ENCODE assay signal across 8 cellular contexts in the genomic region with DNA sequence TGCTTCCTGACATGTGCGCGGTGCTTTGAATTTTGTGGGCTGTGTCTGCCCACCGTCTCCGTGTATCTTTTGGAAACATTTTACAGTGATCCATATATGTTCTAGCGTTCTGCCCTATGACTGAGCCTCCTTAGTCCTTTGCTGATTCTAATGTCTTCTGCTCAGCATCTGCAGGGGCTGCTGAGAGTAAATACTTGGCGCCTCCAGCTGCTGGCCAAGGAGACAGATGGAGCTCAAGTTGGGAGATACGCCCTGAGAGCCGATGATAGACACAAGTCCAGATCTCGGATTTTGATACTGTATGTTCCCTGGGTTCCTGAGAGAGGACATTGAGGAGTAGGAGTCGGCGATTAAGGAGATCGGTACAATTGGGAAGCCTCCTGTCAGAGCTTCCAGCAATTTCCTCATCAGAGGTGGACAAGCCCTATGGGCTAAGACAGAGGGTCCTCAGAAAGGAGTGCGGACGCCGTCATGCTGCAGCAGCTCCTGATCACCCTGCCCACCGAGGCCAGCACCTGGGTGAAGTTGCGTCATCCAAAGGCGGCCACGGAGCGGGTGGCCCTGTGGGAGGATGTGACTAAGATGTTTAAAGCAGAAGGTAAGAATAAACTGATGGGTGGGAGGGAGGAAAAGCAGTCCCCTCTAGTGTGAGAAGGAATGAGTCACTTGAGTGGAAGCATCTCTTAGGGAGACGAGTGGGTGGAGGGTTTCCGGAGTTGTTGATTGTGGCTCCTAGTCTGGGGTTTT. TPM values are rescaled to one million over a fixed set of nuclear protein-coding genes. Genes with fewer than 3 reads are reported as not detected.
A peak's percentile ranks its signal among the peaks of the same experiment; 100 is the strongest.
DNase-seq lines count a peak whose midpoint lies in the region; ATAC-seq and TF ChIP-seq lines count a peak whose summit lies in the region.

No MANE protein-coding gene starts in this region.

- peaks cover 20% of the 10 kb centered on the region for H3K4me1 ChIP-seq in CD8-positive, alpha-beta memory T cell (ENCODE audit: insufficient read depth, low read length)

- peaks cover 21 to 45% (median 37%) of the 10 kb centered on the region in 5 donors for H3K9me3 Mint-ChIP-seq in CD8-positive, alpha-beta memory T cell

- H3K36me3 ChIP-seq in CD8-positive, alpha-beta memory T cell (ENCODE audit: insufficient read depth, low read length), result no peaks in the 10 kb centered on the region
- H3K36me3 ChIP-seq in WERI-Rb-1 (peaks cover 34% of the 10 kb centered on the region), kidney epithelial cell (ENCODE audit: control insufficient read depth, insufficient read depth, low read length) (no peaks in the 10 kb centered on the region)

- H3K36me3 Mint-ChIP-seq in CD8-positive, alpha-beta memory T cell, result peaks cover 20 to 41% (median 39%) of the 10 kb centered on the region in 3 donors

- TF ChIP-seq CTCF in WERI-Rb-1 (IDR thresholded peaks at IDR 0.05; ENCODE audit: low read depth, low read length) (no peak), kidney epithelial cell (IDR thresholded peaks at IDR 0.05; ENCODE audit: insufficient read depth, low read length, poor library complexity, severe bottlenecking) (no peak)

- peak overlapping the region; percentile 80 for H3K4me3 ChIP-seq in CD8-positive, alpha-beta memory T cell (ENCODE audit: low read length)
- peak overlapping the region; percentile 66 for H3K4me3 ChIP-seq in WERI-Rb-1 (ENCODE audit: low read depth, low read length)
- peak overlapping the region; percentile 70 for H3K4me3 ChIP-seq in kidney epithelial cell (ENCODE audit: low read depth, low read length)

- peaks cover 4% of the 10 kb centered on the region for H3K9me3 ChIP-seq in CD8-positive, alpha-beta memory T cell (ENCODE audit: low read length)
- H3K9me3 ChIP-seq in WERI-Rb-1 (ENCODE audit: severe bottlenecking), result peaks cover 19% of the 10 kb centered on the region

- peak overlapping the region; percentile 68 for H3K27ac ChIP-seq in CD8-positive, alpha-beta memory T cell (ENCODE audit: low read depth, low read length)
- H3K27ac ChIP-seq in WERI-Rb-1, result peak overlapping the region; percentile 88

- H3K27me3 ChIP-seq in CD8-positive, alpha-beta memory T cell (ENCODE audit: insufficient read depth, low read length, poor library complexity, severe bottlenecking), result no peaks in the 10 kb centered on the region
- H3K27me3 ChIP-seq in WERI-Rb-1 (ENCODE audit: insufficient read depth, low read depth, severe bottlenecking), result no peaks in the 10 kb centered on the region
- no peaks in the 10 kb centered on the region for H3K27me3 ChIP-seq in kidney epithelial cell (ENCODE audit: control insufficient read depth, insufficient read depth, low read length)

- peak; percentile 29 for ATAC-seq in GM21381 (IDR thresholded peaks at IDR 0.05; ENCODE audit: unreplicated experiment)

- POLR2A ChIA-PET in CD8-positive, alpha-beta memory T cell (lab: Charles Lee), result interaction anchor here (0.6 to 1.2 kb wide), 6 partner anchors 26 to 241 kb away, joined by 3 to 4 read pairs (median 3); a partner anchor contains a TSS

- peaks cover 23 to 29% (median 29%) of the 10 kb centered on the region in 3 donors for H3K4me1 Mint-ChIP-seq in CD8-positive, alpha-beta memory T cell

- CTCF ChIA-PET in CD8-positive, alpha-beta memory T cell (lab: Charles Lee), result interaction anchor here (1.2 to 1.9 kb wide), 4 partner anchors 13 to 372 kb away, joined by 3 to 5 read pairs (median 3); no protein-coding TSS in a partner anchor

- H3K4me3 Mint-ChIP-seq in CD8-positive, alpha-beta memory T cell, result peak overlapping the region; percentile 83 to 95 (median 89)

- H3K27ac Mint-ChIP-seq in CD8-positive, alpha-beta memory T cell, result peak overlapping the region; percentile 85 to 97 (median 94)

- peak; percentile 60 to 87 (median 67) for DNase-seq in CD8-positive, alpha-beta memory T cell
- DNase-seq in HuH-7.5 (ENCODE audit: low spot score) (peak; percentile 8), WERI-Rb-1 (peak; percentile 36), brain pericyte (ENCODE audit: low read depth, low spot score) (peak; percentile 8), kidney epithelial cell (ENCODE audit: low read depth) (peak; percentile 71), UCSD-AML1 (lab: John Stamatoyannopoulos, UW; ENCODE audit: unreplicated experiment) (no peak)
- peak; percentile 60 to 66 for DNase-seq in stimulated activated CD4-positive, alpha-beta T cell treated with anti-CD3 and anti-CD28 coated beads, Interleukin-1b, Interleukin-23, amount 100 ng/mL, for 1 hour (ENCODE audit: low read depth in 2 of 2)

- H3K27me3 Mint-ChIP-seq in CD8-positive, alpha-beta memory T cell, result no peaks in the 10 kb centered on the region

RNA-seq across cellular contexts. Expression of a gene that starts 0.4 kb away (rescaled TPM):
- 1 to 10 TPM; 5.6 to 5.9 TPM for total RNA-seq in CD8-positive, alpha-beta memory T cell
- 2.3 TPM for polyA plus RNA-seq in CD8-positive, alpha-beta memory T cell
- total RNA-seq in kidney epithelial cell, result 7.9 and 8.1 TPM in 2 replicates

RNA-seq across cellular contexts. Expression of a gene that starts 26.4 kb away (rescaled TPM):
- 1 to 10 TPM; 2.8 to 2.9 TPM for total RNA-seq in CD8-positive, alpha-beta memory T cell
- 5.4 TPM for polyA plus RNA-seq in CD8-positive, alpha-beta memory T cell
- 4.1 and 4.3 TPM in 2 replicates for total RNA-seq in kidney epithelial cell

RNA-seq across cellular contexts. Expression of a gene that starts 57.9 kb away (rescaled TPM):
- total RNA-seq in CD8-positive, alpha-beta memory T cell, result 10 to 100 TPM; 14.7 to 14.9 TPM
- 8.3 TPM for polyA plus RNA-seq in CD8-positive, alpha-beta memory T cell
- 10.4 and 10.7 TPM in 2 replicates for total RNA-seq in kidney epithelial cell
